In genomic region chr5:96079075-96079474, GRCh38 we compare ENCODE assay signal across 8 cellular contexts.
DNase-seq lines count a peak whose midpoint lies in the region; ATAC-seq lines count a peak whose summit lies in the region.

No MANE protein-coding gene starts in this region.

- ATAC-seq in GM19035 (IDR thresholded peaks at IDR 0.05; ENCODE audit: unreplicated experiment), result no peak
- no peak for ATAC-seq in HG02759 (IDR thresholded peaks at IDR 0.05; ENCODE audit: unreplicated experiment)

- DNase-seq in activated CD4-positive, alpha-beta T cell treated with anti-CD3 and anti-CD28 coated beads for 48 hours, result peak; percentile 61
- no peak for DNase-seq in activated CD4-positive, alpha-beta T cell treated with anti-CD3 and anti-CD28 coated beads, Interleukin-2, amount 50 U/mL, for 4 hours
- peak; percentile 96 for DNase-seq in RKO (ENCODE audit: low spot score)
- peak; percentile 76 for DNase-seq in fibroblast of gingiva (ENCODE audit: low read depth)
- DNase-seq in stimulated activated CD4-positive, alpha-beta T cell treated with anti-CD3 and anti-CD28 coated beads, TNF-alpha, amount 100 ng/mL, for 48 hours (ENCODE audit: low read depth in 3 of 3), result peak in 2 of 3 donors; percentile 20 to 26
- DNase-seq in NCI-H2081 (lab: John Stamatoyannopoulos, UW), result no peak

Comparison
In these comparisons a context has a peak if more than half of its experiments do, and no peak if none do; other contexts are left out.
1. DNase-seq: peak in activated CD4-positive, alpha-beta T cell treated with anti-CD3 and anti-CD28 coated beads for 48 hours (single experiment), RKO (single experiment), fibroblast of gingiva (single experiment) and stimulated activated CD4-positive, alpha-beta T cell treated with anti-CD3 and anti-CD28 coated beads, TNF-alpha, amount 100 ng/mL, for 48 hours (2 of 3); none in activated CD4-positive, alpha-beta T cell treated with anti-CD3 and anti-CD28 coated beads, Interleukin-2, amount 50 U/mL, for 4 hours (0 of 2) and NCI-H2081 (0 of 2).